17 cellular contexts compared by ENCODE assay signal in the genomic region with DNA sequence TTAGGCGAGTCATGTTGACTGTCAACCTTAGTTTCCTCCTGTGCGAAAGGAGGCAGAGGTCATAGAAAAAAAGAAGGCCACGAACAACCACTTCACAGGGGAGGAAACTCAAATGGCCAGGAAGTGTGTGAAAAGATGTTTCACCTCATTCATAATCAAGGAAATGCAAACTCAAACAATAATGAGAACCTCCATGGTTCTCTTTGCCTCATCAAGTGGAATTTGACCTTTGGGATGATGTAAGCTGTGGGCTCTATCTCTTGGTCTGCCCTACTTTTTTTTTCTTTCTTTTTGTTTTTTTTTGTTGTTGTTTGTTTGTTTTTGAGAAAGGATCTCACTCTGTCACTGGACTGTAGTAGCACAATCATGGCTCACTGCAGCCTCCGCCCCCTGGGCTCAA. TPM values are rescaled to one million over a fixed set of nuclear protein-coding genes. Genes with fewer than 3 reads are reported as not detected.
A peak's percentile ranks its signal among the peaks of the same experiment; 100 is the strongest.
DNase-seq lines count a peak whose midpoint lies in the region; ATAC-seq and TF ChIP-seq lines count a peak whose summit lies in the region.
"Had no signal": no experiment of that assay in that cellular context is flagged by ENCODE, and none has a peak within 500 bp of the region (broad histone marks: within the 10 kb centered on the region; RNA-seq: fewer than 3 reads in every experiment).

No MANE protein-coding gene starts in this region.

- POLR2A ChIA-PET in activated CD8-positive, alpha-beta T cell treated with anti-CD3 and anti-CD28 coated beads for 36 hours (lab: Charles Lee) = interaction anchor here (1.0 kb wide), 1 partner anchor 27 kb away, joined by 3 read pairs; no protein-coding TSS in a partner anchor
- POLR2A ChIA-PET in activated CD8-positive, alpha-beta T cell treated with anti-CD3 and anti-CD28 coated beads, Interleukin-2, amount 10 ng/mL, durations not matched to agents 7 days and 5 days (lab: Charles Lee) = no interaction called here
- POLR2A ChIA-PET in PC-9 (lab: Charles Lee; ENCODE audit: unreplicated experiment) = interaction anchor here (0.5 kb wide), 1 partner anchor 9 kb away, joined by 4 read pairs; no protein-coding TSS in a partner anchor
- POLR2A ChIA-PET in Caco-2 (lab: Charles Lee) = no interaction called here

- H2AFZ ChIP-seq in PC-9 (no peak overlapping the region), trophoblast cell (ENCODE audit: insufficient read depth, low read length, poor library complexity) (no peak overlapping the region)

- TF ChIP-seq CTCF in activated CD8-positive, alpha-beta T cell treated with anti-CD3 and anti-CD28 coated beads for 36 hours (IDR thresholded peaks at IDR 0.05) = no peak
- TF ChIP-seq CTCF in PC-9 (conservative IDR thresholded peaks at IDR 0.05) = no peak
- TF ChIP-seq CTCF in Caco-2 (IDR thresholded peaks at IDR 0.05; ENCODE audit: insufficient read depth in 1 of 2, low read depth in 1 of 2, low read length in 1 of 2, severe bottlenecking in 1 of 2, unreplicated experiment in 1 of 2) = no peak

- no peak for DNase-seq in activated CD8-positive, alpha-beta T cell treated with anti-CD3 and anti-CD28 coated beads for 36 hours
- DNase-seq in activated CD8-positive, alpha-beta T cell treated with anti-CD3 and anti-CD28 coated beads, Interleukin-2, amount 10 ng/mL, durations not matched to agents 7 days and 5 days = no peak
- DNase-seq in PC-9 (peak in 1 of 2 experiments; percentile 70), left lobe of liver (ENCODE audit: low spot score) (no peak), trophoblast cell (peak; percentile 70 to 91), Caco-2 (no peak)
- no peak for DNase-seq in stimulated activated CD4-positive, alpha-beta T cell treated with anti-CD3 and anti-CD28 coated beads, Interleukin-2, amount 100 ng/mL, for 24 hours
- DNase-seq: ACHN; Calu3; CD4-positive, CD25-positive, alpha-beta regulatory T cell; DMS 273 treated with DMSO at 0.1 percent for 48 hours; DMS79 treated with DMSO at 0.1 percent for 48 hours; EL; GOT3; H9 had no signal

- no peak overlapping the region for H3K27ac Mint-ChIP-seq in activated CD8-positive, alpha-beta T cell treated with anti-CD3 and anti-CD28 coated beads for 36 hours
- no peak overlapping the region for H3K27ac Mint-ChIP-seq in activated CD8-positive, alpha-beta T cell treated with anti-CD3 and anti-CD28 coated beads, Interleukin-2, amount 10 ng/mL, durations not matched to agents 7 days and 5 days
- no peak overlapping the region for H3K27ac Mint-ChIP-seq in Caco-2 (ENCODE audit: unreplicated experiment)
- H3K27ac Mint-ChIP-seq: CD4-positive, CD25-positive, alpha-beta regulatory T cell had no signal

- WGBS in trophoblast cell (ENCODE audit: extremely low coverage, insufficient coverage, insufficient read length) = no CpG with 5 or more reads among the region's 4 CpGs

- H3K27me3 Mint-ChIP-seq in activated CD8-positive, alpha-beta T cell treated with anti-CD3 and anti-CD28 coated beads for 36 hours = peaks cover 2% of the 10 kb centered on the region
- peaks cover 24% of the 10 kb centered on the region for H3K27me3 Mint-ChIP-seq in activated CD8-positive, alpha-beta T cell treated with anti-CD3 and anti-CD28 coated beads, Interleukin-2, amount 10 ng/mL, durations not matched to agents 7 days and 5 days (ENCODE audit: low read depth)
- H3K27me3 Mint-ChIP-seq in Caco-2 (ENCODE audit: insufficient read depth, unreplicated experiment) = peaks cover 2% of the 10 kb centered on the region

- no peak overlapping the region for H4K8ac ChIP-seq in trophoblast cell (ENCODE audit: low read depth, low read length)

- H3K4me3 ChIP-seq in PC-9 (no peak overlapping the region), trophoblast cell (ENCODE audit: low read depth, low read length) (no peak overlapping the region), Caco-2 (ENCODE audit: low read depth, low read length) (no peak overlapping the region)
- H3K4me3 ChIP-seq: BLaER1 treated with 17β-estradiol and CSF1 and Interleukin-3, amounts not matched to agents 10 nM and 100 nM had no signal

- no peaks in the 10 kb centered on the region for H3K36me3 Mint-ChIP-seq in activated CD8-positive, alpha-beta T cell treated with anti-CD3 and anti-CD28 coated beads for 36 hours (ENCODE audit: low read depth)
- H3K36me3 Mint-ChIP-seq in activated CD8-positive, alpha-beta T cell treated with anti-CD3 and anti-CD28 coated beads, Interleukin-2, amount 10 ng/mL, durations not matched to agents 7 days and 5 days (ENCODE audit: low read depth) = peaks cover 7% of the 10 kb centered on the region
- no peaks in the 10 kb centered on the region for H3K36me3 Mint-ChIP-seq in Caco-2 (ENCODE audit: insufficient read depth, unreplicated experiment)
- H3K36me3 Mint-ChIP-seq: CD4-positive, CD25-positive, alpha-beta regulatory T cell had no signal

- intact Hi-C loops in activated CD8-positive, alpha-beta T cell treated with anti-CD3 and anti-CD28 coated beads for 36 hours (cut with micrococcal nuclease) = no loop called here
- intact Hi-C loops in PC-9 (cut with micrococcal nuclease; ENCODE audit: unreplicated experiment) (no loop called here), Caco-2 (cut with micrococcal nuclease; ENCODE audit: unreplicated experiment) (no loop called here)

- H4K12ac ChIP-seq in trophoblast cell (ENCODE audit: low read depth, low read length) = no peak overlapping the region

- H4K20me1 ChIP-seq in PC-9 (ENCODE audit: insufficient read depth) = no peaks in the 10 kb centered on the region
- H4K20me1 ChIP-seq: BLaER1 treated with 17β-estradiol and CSF1 and Interleukin-3, amounts not matched to agents 10 nM and 100 nM had no signal

- H3K79me2 ChIP-seq in PC-9 (ENCODE audit: low read depth) (no peaks in the 10 kb centered on the region), trophoblast cell (ENCODE audit: control insufficient read depth, insufficient read depth, low read length, poor library complexity) (no peaks in the 10 kb centered on the region)

- CTCF ChIA-PET in activated CD8-positive, alpha-beta T cell treated with anti-CD3 and anti-CD28 coated beads for 36 hours (lab: Charles Lee) = interaction anchor here (0.7 to 1.5 kb wide), 3 partner anchors 13 to 330 kb away, joined by 3 to 4 read pairs (median 4); no protein-coding TSS in a partner anchor
- CTCF ChIA-PET in activated CD8-positive, alpha-beta T cell treated with anti-CD3 and anti-CD28 coated beads, Interleukin-2, amount 10 ng/mL, durations not matched to agents 7 days and 5 days (lab: Charles Lee) = no interaction called here
- CTCF ChIA-PET in PC-9 (lab: Charles Lee) = no interaction called here
- CTCF ChIA-PET in Caco-2 (lab: Charles Lee) = no interaction called here

- H3K9me2 ChIP-seq in PC-9 (ENCODE audit: insufficient read depth) = no peaks in the 10 kb centered on the region

- H2BK120ac ChIP-seq in trophoblast cell (ENCODE audit: insufficient read depth, low read length, poor library complexity) = no peak overlapping the region

- H3K36me3 ChIP-seq in PC-9 (ENCODE audit: low read depth) (no peaks in the 10 kb centered on the region), trophoblast cell (ENCODE audit: control insufficient read depth in 1 of 2, insufficient read depth in 2 of 2, low read length in 2 of 2) (no peaks in the 10 kb centered on the region), Caco-2 (ENCODE audit: control insufficient read depth, insufficient read depth, low read length) (no peaks in the 10 kb centered on the region)
- H3K36me3 ChIP-seq: BLaER1 treated with 17β-estradiol and CSF1 and Interleukin-3, amounts not matched to agents 10 nM and 100 nM had no signal

- H3K4me2 ChIP-seq in PC-9 = 0 out of 2 replicates have a peak overlapping the region, but pooled peaks have one; percentile 1
- H3K4me2 ChIP-seq in trophoblast cell (ENCODE audit: low read length) = no peak overlapping the region
- H3K4me2 ChIP-seq: BLaER1 treated with 17β-estradiol and CSF1 and Interleukin-3, amounts not matched to agents 10 nM and 100 nM had no signal

- no peak overlapping the region for H3K4me3 Mint-ChIP-seq in activated CD8-positive, alpha-beta T cell treated with anti-CD3 and anti-CD28 coated beads for 36 hours
- no peak overlapping the region for H3K4me3 Mint-ChIP-seq in activated CD8-positive, alpha-beta T cell treated with anti-CD3 and anti-CD28 coated beads, Interleukin-2, amount 10 ng/mL, durations not matched to agents 7 days and 5 days
- H3K4me3 Mint-ChIP-seq in Caco-2 (ENCODE audit: unreplicated experiment) = no peak overlapping the region
- H3K4me3 Mint-ChIP-seq: CD4-positive, CD25-positive, alpha-beta regulatory T cell; H9 had no signal

- no peak overlapping the region for H2AK5ac ChIP-seq in trophoblast cell (ENCODE audit: low read length)

- H3K23ac ChIP-seq in trophoblast cell (ENCODE audit: low read length) = no peak overlapping the region

- H3K4me1 ChIP-seq in PC-9 (replicated peaks; ENCODE audit: insufficient read depth) (peaks cover 50% of the 10 kb centered on the region), trophoblast cell (ENCODE audit: control insufficient read depth in 1 of 2, insufficient read depth in 2 of 2, low read length in 2 of 2) (peaks cover 6 to 16% of the 10 kb centered on the region in 2 experiments), Caco-2 (no peaks in the 10 kb centered on the region)

- no peak overlapping the region for H3K18ac ChIP-seq in trophoblast cell (ENCODE audit: low read length)

- BruUV-seq in PC-9 (replicated peaks; lab: Mats Ljungman, UMichigan) (no TSS peak), Caco-2 (replicated peaks; lab: Mats Ljungman, UMichigan) (no TSS peak)

- no peak overlapping the region for H2BK5ac ChIP-seq in trophoblast cell (ENCODE audit: low read depth, low read length, poor library complexity)

- H2BK12ac ChIP-seq in trophoblast cell (ENCODE audit: low read length) = no peak overlapping the region

- H3K27ac ChIP-seq in PC-9 (peak overlapping the region; percentile 75), trophoblast cell (ENCODE audit: low read depth, low read length) (no peak overlapping the region)
- H3K27ac ChIP-seq: BLaER1 treated with 17β-estradiol and CSF1 and Interleukin-3, amounts not matched to agents 10 nM and 100 nM had no signal

- H4K91ac ChIP-seq in trophoblast cell (ENCODE audit: low read depth, low read length) = no peak overlapping the region

- peaks cover 2% of the 10 kb centered on the region for H3K79me1 ChIP-seq in trophoblast cell (ENCODE audit: low read length)

- H3F3A ChIP-seq in PC-9 (ENCODE audit: insufficient read depth, low read depth) = peaks cover 27% of the 10 kb centered on the region

- H3K4me1 Mint-ChIP-seq in activated CD8-positive, alpha-beta T cell treated with anti-CD3 and anti-CD28 coated beads for 36 hours (ENCODE audit: low read depth) = peaks cover 3% of the 10 kb centered on the region
- H3K4me1 Mint-ChIP-seq in activated CD8-positive, alpha-beta T cell treated with anti-CD3 and anti-CD28 coated beads, Interleukin-2, amount 10 ng/mL, durations not matched to agents 7 days and 5 days (ENCODE audit: low read depth) = peaks cover 19% of the 10 kb centered on the region
- no peaks in the 10 kb centered on the region for H3K4me1 Mint-ChIP-seq in Caco-2 (ENCODE audit: low read depth, unreplicated experiment)

- H3K9ac ChIP-seq in trophoblast cell (ENCODE audit: low read length) = no peak overlapping the region
- H3K9ac ChIP-seq: BLaER1 treated with 17β-estradiol and CSF1 and Interleukin-3, amounts not matched to agents 10 nM and 100 nM had no signal

- H3K9me3 ChIP-seq in PC-9 (ENCODE audit: insufficient read depth, low read depth) (no peaks in the 10 kb centered on the region), trophoblast cell (ENCODE audit: insufficient read depth, low read depth, low read length) (no peaks in the 10 kb centered on the region), Caco-2 (no peaks in the 10 kb centered on the region)

- no peak overlapping the region for H3K14ac ChIP-seq in trophoblast cell (ENCODE audit: low read length)

- H3K27me3 ChIP-seq in PC-9 (ENCODE audit: insufficient read depth, low read depth) (no peaks in the 10 kb centered on the region), trophoblast cell (ENCODE audit: insufficient read depth, low read length) (no peaks in the 10 kb centered on the region), Caco-2 (replicated peaks; ENCODE audit: control insufficient read depth, insufficient read depth, low read length) (no peaks in the 10 kb centered on the region)
- H3K27me3 ChIP-seq: BLaER1 treated with 17β-estradiol and CSF1 and Interleukin-3, amounts not matched to agents 10 nM and 100 nM had no signal

- peak; percentile 27 for ATAC-seq in activated CD8-positive, alpha-beta T cell treated with anti-CD3 and anti-CD28 coated beads for 36 hours
- no peak for ATAC-seq in activated CD8-positive, alpha-beta T cell treated with anti-CD3 and anti-CD28 coated beads, Interleukin-2, amount 10 ng/mL, durations not matched to agents 7 days and 5 days
- ATAC-seq in left lobe of liver (peak; percentile 39), GM18520 (IDR thresholded peaks at IDR 0.05; ENCODE audit: unreplicated experiment) (no peak)

- no peak overlapping the region for H3K4ac ChIP-seq in trophoblast cell (ENCODE audit: low read depth, low read length)

- peaks cover 2% of the 10 kb centered on the region for H3K9me3 Mint-ChIP-seq in activated CD8-positive, alpha-beta T cell treated with anti-CD3 and anti-CD28 coated beads for 36 hours
- H3K9me3 Mint-ChIP-seq in activated CD8-positive, alpha-beta T cell treated with anti-CD3 and anti-CD28 coated beads, Interleukin-2, amount 10 ng/mL, durations not matched to agents 7 days and 5 days (ENCODE audit: insufficient read depth) = peaks cover 5% of the 10 kb centered on the region
- H3K9me3 Mint-ChIP-seq in Caco-2 (ENCODE audit: unreplicated experiment) = no peaks in the 10 kb centered on the region

RNA-seq across cellular contexts. Expression of a gene that starts 55.9 kb away (rescaled TPM):
- total RNA-seq in activated CD8-positive, alpha-beta T cell treated with anti-CD3 and anti-CD28 coated beads for 36 hours = not detected
- total RNA-seq in activated CD8-positive, alpha-beta T cell treated with anti-CD3 and anti-CD28 coated beads, Interleukin-2, amount 10 ng/mL, durations not matched to agents 7 days and 5 days = not detected
- total RNA-seq in PC-9 (2021) (1.1 and 1.7 TPM in 2 replicates), left lobe of liver (0.40 TPM), Caco-2 (2022) (2.3 and 2.7 TPM in 2 replicates)
- 24.4 and 26.4 TPM in 2 replicates for polyA plus RNA-seq in trophoblast cell (2013)
- total RNA-seq: CD4-positive, CD25-positive, alpha-beta regulatory T cell had no signal
- polyA plus RNA-seq: CD4-positive, CD25-positive, alpha-beta regulatory T cell had no signal

Comparison
In these comparisons a context has a peak if more than half of its experiments do, and no peak if none do; other contexts are left out.
1. ATAC-seq: peak in activated CD8-positive, alpha-beta T cell treated with anti-CD3 and anti-CD28 coated beads for 36 hours (single experiment) and left lobe of liver (single experiment); none in activated CD8-positive, alpha-beta T cell treated with anti-CD3 and anti-CD28 coated beads, Interleukin-2, amount 10 ng/mL, durations not matched to agents 7 days and 5 days (single experiment) and GM18520 (single experiment).
2. POLR2A ChIA-PET loops: an anchor here in activated CD8-positive, alpha-beta T cell treated with anti-CD3 and anti-CD28 coated beads for 36 hours (1.0 kb wide) and PC-9 (0.5 kb wide); none called in activated CD8-positive, alpha-beta T cell treated with anti-CD3 and anti-CD28 coated beads, Interleukin-2, amount 10 ng/mL, durations not matched to agents 7 days and 5 days and Caco-2.
3. DNase-seq: peak in trophoblast cell (2 of 2); none in activated CD8-positive, alpha-beta T cell treated with anti-CD3 and anti-CD28 coated beads for 36 hours (single experiment), activated CD8-positive, alpha-beta T cell treated with anti-CD3 and anti-CD28 coated beads, Interleukin-2, amount 10 ng/mL, durations not matched to agents 7 days and 5 days (single experiment), left lobe of liver (single experiment), Caco-2 (0 of 2) and stimulated activated CD4-positive, alpha-beta T cell treated with anti-CD3 and anti-CD28 coated beads, Interleukin-2, amount 100 ng/mL, for 24 hours (0 of 2).